17 cellular contexts compared by ENCODE assay signal in genomic region chr14:74599946-74600345, GRCh38. TPM values are rescaled to one million over a fixed set of nuclear protein-coding genes. Genes with fewer than 3 reads are reported as not detected.
DNase-seq lines count a peak whose midpoint lies in the region; ATAC-seq and TF ChIP-seq lines count a peak whose summit lies in the region.
"Had no signal": no experiment of that assay in that cellular context is flagged by ENCODE, and none has a peak within 500 bp of the region (broad histone marks: within the 10 kb centered on the region; RNA-seq: fewer than 3 reads in every experiment).

No MANE protein-coding gene starts in this region.

- TF ChIP-seq CTCF in WERI-Rb-1 (IDR thresholded peaks at IDR 0.05; ENCODE audit: low read depth, low read length) = no peak
- TF ChIP-seq CTCF in cardiac muscle cell (IDR thresholded peaks at IDR 0.05; ENCODE audit: low read depth, low read length) = no peak
- no peak for TF ChIP-seq CTCF in omental fat pad (IDR thresholded peaks at IDR 0.05)
- no peak for TF ChIP-seq CTCF in tibial artery (IDR thresholded peaks at IDR 0.05)

- H3K4me3 ChIP-seq in WERI-Rb-1 (ENCODE audit: low read depth, low read length) = no peak overlapping the region
- H3K4me3 ChIP-seq in cardiac muscle cell = no peak overlapping the region
- no peak overlapping the region for H3K4me3 ChIP-seq in tibial artery
- H3K4me3 ChIP-seq: right lobe of liver had no signal

- H3K27ac ChIP-seq in WERI-Rb-1 = peak overlapping the region; percentile 83
- peak overlapping the region; percentile 57 for H3K27ac ChIP-seq in cardiac muscle cell
- peak overlapping the region; percentile 82 for H3K27ac ChIP-seq in tibial artery
- H3K27ac ChIP-seq: right lobe of liver had no signal

- H3K4me1 ChIP-seq in cardiac muscle cell (ENCODE audit: low read depth) = peaks cover 32% of the 10 kb centered on the region
- H3K4me1 ChIP-seq in tibial artery = peaks cover 0 to 79% (median 54%) of the 10 kb centered on the region in 4 donors
- H3K4me1 ChIP-seq: right lobe of liver had no signal

- H3K9me3 ChIP-seq in WERI-Rb-1 (ENCODE audit: severe bottlenecking) = no peaks in the 10 kb centered on the region
- no peaks in the 10 kb centered on the region for H3K9me3 ChIP-seq in cardiac muscle cell (ENCODE audit: low read depth)
- no peaks in the 10 kb centered on the region for H3K9me3 ChIP-seq in tibial artery
- H3K9me3 ChIP-seq: right lobe of liver had no signal

- no peaks in the 10 kb centered on the region for H3K27me3 ChIP-seq in WERI-Rb-1 (ENCODE audit: insufficient read depth, low read depth, severe bottlenecking)
- no peaks in the 10 kb centered on the region for H3K27me3 ChIP-seq in cardiac muscle cell
- H3K27me3 ChIP-seq in tibial artery = no peaks in the 10 kb centered on the region
- H3K27me3 ChIP-seq: right lobe of liver had no signal

- DNase-seq in WERI-Rb-1 = no peak
- no peak for DNase-seq in cardiac muscle cell (ENCODE audit: low read depth in 1 of 2, low spot score in 1 of 2)
- DNase-seq in omental fat pad (ENCODE audit: low spot score) = no peak
- DNase-seq in tibial artery = no peak
- no peak for DNase-seq in DMS153 (lab: John Stamatoyannopoulos, UW)
- no peak for DNase-seq in activated CD4-positive, alpha-beta T cell treated with anti-CD3 and anti-CD28 coated beads, Interleukin-2, amount 50 U/mL, for 4 hours
- DNase-seq: activated CD8-positive, alpha-beta memory T cell treated with anti-CD3 and anti-CD28 coated beads, Interleukin-2, amount 50 U/mL, for 4 hours; activated naive CD4-positive, alpha-beta T cell treated with anti-CD3 and anti-CD28 coated beads, Interleukin-2, amount 10 ng/mL, durations not matched to agents 7 days and 5 days; NCI-H1105 treated with DMSO at 0.1 percent for 48 hours; NCI-H2227 treated with DMSO at 0.1 percent for 48 hours; right lobe of liver; SHP77 treated with DMSO at 0.1 percent for 48 hours; stimulated activated CD4-positive, alpha-beta T cell treated with anti-CD3 and anti-CD28 coated beads, Interleukin-4, amount 100 ng/mL, for 24 hours; trophoblast cell had no signal

- H3K36me3 ChIP-seq in WERI-Rb-1 (no peaks in the 10 kb centered on the region), cardiac muscle cell (no peaks in the 10 kb centered on the region), tibial artery (peaks cover 0 to 34% (median 9%) of the 10 kb centered on the region in 3 donors)
- H3K36me3 ChIP-seq: right lobe of liver had no signal

- peak; percentile 39 for ATAC-seq in omental fat pad (ENCODE audit: low FRiP score)
- ATAC-seq in GM19463 (IDR thresholded peaks at IDR 0.05; ENCODE audit: unreplicated experiment) = no peak
- no peak for ATAC-seq in HG02571 (IDR thresholded peaks at IDR 0.05; ENCODE audit: unreplicated experiment)
- ATAC-seq: natural killer cell treated with Interleukin-12 subunit alpha and Interleukin-12 subunit beta and Interleukin-15 and Interleukin-18, amount 100 ng/mL, for 72 hours had no signal

- intact Hi-C loops in tibial artery (cut with DNase I; ENCODE audit: low total_unique reads) = no loop called here

RNA-seq across cellular contexts. Expression of gene LTBP2, which starts 12.1 kb away (rescaled TPM):
- total RNA-seq in cardiac muscle cell = 4.4 and 5.4 TPM in 2 replicates
- 1.5 and 2.0 TPM in 2 replicates for polyA plus RNA-seq in cardiac muscle cell
- 100 to 1,000 TPM in 1 of 4 donors, 10 to 100 TPM in 3; 31.6 to 104 (median 72.3) TPM for total RNA-seq in omental fat pad
